8 cellular contexts compared by ENCODE assay signal in the genomic region with DNA sequence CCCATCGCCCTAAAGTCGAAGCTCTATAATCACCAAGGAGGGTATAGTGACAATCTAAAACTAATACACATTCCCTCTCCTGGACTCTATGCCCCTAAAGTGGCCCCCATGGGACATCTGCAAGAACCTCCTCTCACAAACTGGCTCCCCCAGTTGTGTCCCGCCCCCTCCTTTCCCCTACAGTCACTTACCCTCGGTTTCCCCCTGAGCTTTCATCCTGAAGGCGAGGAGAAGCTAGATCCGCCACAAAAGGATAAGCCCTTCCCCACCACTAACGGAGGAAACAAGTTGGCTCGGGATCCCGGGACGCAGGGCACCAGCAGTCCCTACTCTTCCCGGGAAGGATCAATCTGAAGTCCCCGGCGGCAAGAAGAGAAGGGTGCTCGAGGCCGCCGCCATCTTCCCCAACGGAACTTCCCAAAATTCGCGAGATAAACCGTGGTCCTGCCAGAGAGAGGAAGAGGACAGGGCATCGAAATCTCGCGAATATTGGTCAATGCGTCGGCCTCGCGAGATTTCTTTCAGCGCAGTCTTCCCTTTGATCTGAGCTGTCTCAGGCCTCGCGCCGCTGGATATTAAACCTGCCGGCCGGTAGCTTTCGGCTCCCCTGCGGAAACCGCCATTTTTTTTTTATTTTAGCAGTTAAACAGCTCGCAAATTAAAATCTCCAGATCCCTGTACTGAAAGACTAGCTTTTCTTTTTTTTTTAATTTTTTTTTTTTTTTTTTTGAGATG. TPM values are rescaled to one million over a fixed set of nuclear protein-coding genes. Genes with fewer than 3 reads are reported as not detected.
DNase-seq lines count a peak whose midpoint lies in the region; ATAC-seq, FAIRE-seq and TF ChIP-seq lines count a peak whose summit lies in the region.

A gene with protein sequence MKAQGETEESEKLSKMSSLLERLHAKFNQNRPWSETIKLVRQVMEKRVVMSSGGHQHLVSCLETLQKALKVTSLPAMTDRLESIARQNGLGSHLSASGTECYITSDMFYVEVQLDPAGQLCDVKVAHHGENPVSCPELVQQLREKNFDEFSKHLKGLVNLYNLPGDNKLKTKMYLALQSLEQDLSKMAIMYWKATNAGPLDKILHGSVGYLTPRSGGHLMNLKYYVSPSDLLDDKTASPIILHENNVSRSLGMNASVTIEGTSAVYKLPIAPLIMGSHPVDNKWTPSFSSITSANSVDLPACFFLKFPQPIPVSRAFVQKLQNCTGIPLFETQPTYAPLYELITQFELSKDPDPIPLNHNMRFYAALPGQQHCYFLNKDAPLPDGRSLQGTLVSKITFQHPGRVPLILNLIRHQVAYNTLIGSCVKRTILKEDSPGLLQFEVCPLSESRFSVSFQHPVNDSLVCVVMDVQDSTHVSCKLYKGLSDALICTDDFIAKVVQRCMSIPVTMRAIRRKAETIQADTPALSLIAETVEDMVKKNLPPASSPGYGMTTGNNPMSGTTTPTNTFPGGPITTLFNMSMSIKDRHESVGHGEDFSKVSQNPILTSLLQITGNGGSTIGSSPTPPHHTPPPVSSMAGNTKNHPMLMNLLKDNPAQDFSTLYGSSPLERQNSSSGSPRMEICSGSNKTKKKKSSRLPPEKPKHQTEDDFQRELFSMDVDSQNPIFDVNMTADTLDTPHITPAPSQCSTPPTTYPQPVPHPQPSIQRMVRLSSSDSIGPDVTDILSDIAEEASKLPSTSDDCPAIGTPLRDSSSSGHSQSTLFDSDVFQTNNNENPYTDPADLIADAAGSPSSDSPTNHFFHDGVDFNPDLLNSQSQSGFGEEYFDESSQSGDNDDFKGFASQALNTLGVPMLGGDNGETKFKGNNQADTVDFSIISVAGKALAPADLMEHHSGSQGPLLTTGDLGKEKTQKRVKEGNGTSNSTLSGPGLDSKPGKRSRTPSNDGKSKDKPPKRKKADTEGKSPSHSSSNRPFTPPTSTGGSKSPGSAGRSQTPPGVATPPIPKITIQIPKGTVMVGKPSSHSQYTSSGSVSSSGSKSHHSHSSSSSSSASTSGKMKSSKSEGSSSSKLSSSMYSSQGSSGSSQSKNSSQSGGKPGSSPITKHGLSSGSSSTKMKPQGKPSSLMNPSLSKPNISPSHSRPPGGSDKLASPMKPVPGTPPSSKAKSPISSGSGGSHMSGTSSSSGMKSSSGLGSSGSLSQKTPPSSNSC (N-terminal part only) (minus strand): TSS at position 417 of the 735 bp plus-strand sequence. CDS start 201 bp downstream, at position 216.

- peak within 1 kb of the TSS; percentile 75 to 97 (median 88) for H3K4me3 ChIP-seq in esophagus muscularis mucosa

- no peak for TF ChIP-seq EP300 in esophagus muscularis mucosa (IDR thresholded peaks at IDR 0.05)

- DNase-seq in DMS53 treated with DMSO at 0.1 percent for 48 hours (lab: John Stamatoyannopoulos, UW; ENCODE audit: unreplicated experiment) (peak; percentile 93), RCC 7860 (ENCODE audit: low spot score) (peak; percentile 98), esophagus muscularis mucosa (ENCODE audit: extremely low spot score) (peak; percentile 97), myocyte (ENCODE audit: low read depth) (peak; percentile 99)
- DNase-seq in activated T-cell treated with anti-CD3 and anti-CD28 coated beads, Interleukin-2, amount 50 U/mL, for 72 hours: peak; percentile 93 to 95
- DNase-seq in stimulated activated CD8-positive, alpha-beta memory T cell treated with anti-CD3 and anti-CD28 coated beads, Interleukin-7, amount 100 ng/mL, for 48 hours (ENCODE audit: extremely low read depth in 1 of 2, low read depth in 1 of 2): peak; percentile 80 to 90

- H3K9me3 Mint-ChIP-seq in activated T-cell treated with anti-CD3 and anti-CD28 coated beads, Interleukin-2, amount 50 U/mL, for 72 hours: no peaks in the 10 kb centered on the region

- H3K27ac ChIP-seq in KOPT-K1 (ENCODE audit: low read depth, low read length, poor library complexity, severe bottlenecking) (peak within 1 kb of the TSS; percentile 85), esophagus muscularis mucosa (replicated peaks in 1 of 4) (peak within 1 kb of the TSS; percentile 80 to 89 (median 86))

- H3K27me3 ChIP-seq in esophagus muscularis mucosa: no peaks in the 10 kb centered on the region

- H3K27ac Mint-ChIP-seq in activated T-cell treated with anti-CD3 and anti-CD28 coated beads, Interleukin-2, amount 50 U/mL, for 72 hours: peak within 1 kb of the TSS; percentile 98

- FAIRE-seq in RCC 7860 (lab: Jason Lieb, UNC): peak; percentile 87

- peak in 1 of 3 experiments; percentile 4 for TF ChIP-seq CTCF in esophagus muscularis mucosa (IDR thresholded peaks at IDR 0.05)

- peak within 1 kb of the TSS; percentile 96 to 97 for H3K4me3 Mint-ChIP-seq in activated T-cell treated with anti-CD3 and anti-CD28 coated beads, Interleukin-2, amount 50 U/mL, for 72 hours

- ATAC-seq in GM21786 (IDR thresholded peaks at IDR 0.05; ENCODE audit: unreplicated experiment): peak; percentile 85
- ATAC-seq in activated T-cell treated with anti-CD3 and anti-CD28 coated beads, Interleukin-2, amount 50 U/mL, for 72 hours (replicated peaks in 1 of 2): peak; percentile 100

- H3K36me3 ChIP-seq in KOPT-K1 (ENCODE audit: insufficient read depth, low read length) (peaks cover 27% of the 10 kb centered on the region), esophagus muscularis mucosa (peaks cover 0 to 30% (median 23%) of the 10 kb centered on the region in 4 donors)

- intact Hi-C loops in esophagus muscularis mucosa (cut with DNase I): loop anchor here (5.0 kb wide), 1 partner anchor 49 kb away; a partner anchor contains a TSS

- peaks cover 12 to 32% (median 29%) of the 10 kb centered on the region in 4 donors for H3K4me1 ChIP-seq in esophagus muscularis mucosa

- H3K9me3 ChIP-seq in KOPT-K1 (ENCODE audit: insufficient read depth, low read length, poor library complexity, severe bottlenecking) (no peaks in the 10 kb centered on the region), esophagus muscularis mucosa (no peaks in the 10 kb centered on the region)

- H3K4me1 Mint-ChIP-seq in activated T-cell treated with anti-CD3 and anti-CD28 coated beads, Interleukin-2, amount 50 U/mL, for 72 hours (ENCODE audit: low read depth): peaks cover 40% of the 10 kb centered on the region

- no peaks in the 10 kb centered on the region for H3K27me3 Mint-ChIP-seq in activated T-cell treated with anti-CD3 and anti-CD28 coated beads, Interleukin-2, amount 50 U/mL, for 72 hours (ENCODE audit: low read depth)

- H3K36me3 Mint-ChIP-seq in activated T-cell treated with anti-CD3 and anti-CD28 coated beads, Interleukin-2, amount 50 U/mL, for 72 hours (ENCODE audit: insufficient read depth in 2 of 2): peaks cover 3 to 4% of the 10 kb centered on the region in 2 donors

- TF ChIP-seq POLR2A in esophagus muscularis mucosa (IDR thresholded peaks at IDR 0.05; ENCODE audit: low read depth): peak; percentile 35

- WGBS in esophagus muscularis mucosa: 0% methylated on average over 36 of the region's 37 CpGs

RNA-seq across cellular contexts. Expression of the gene that starts here (rescaled TPM):
- 10 to 100 TPM; 79.7 to 88.3 TPM for total RNA-seq in activated T-cell treated with anti-CD3 and anti-CD28 coated beads, Interleukin-2, amount 50 U/mL, for 72 hours
- total RNA-seq in esophagus muscularis mucosa (10 to 100 TPM; 19.5 to 33.9 (median 27.2) TPM), myocyte (20.8 and 22.2 TPM in 2 replicates)
- polyA plus RNA-seq in myocyte (2012): 16.1 TPM

Comparison
In these comparisons a context has a peak if more than half of its experiments do, and no peak if none do; other contexts are left out.
1. Peak in every context shown above with its lines: DNase-seq, ATAC-seq, H3K4me3 ChIP-seq and H3K27ac ChIP-seq.